In the genomic region with DNA sequence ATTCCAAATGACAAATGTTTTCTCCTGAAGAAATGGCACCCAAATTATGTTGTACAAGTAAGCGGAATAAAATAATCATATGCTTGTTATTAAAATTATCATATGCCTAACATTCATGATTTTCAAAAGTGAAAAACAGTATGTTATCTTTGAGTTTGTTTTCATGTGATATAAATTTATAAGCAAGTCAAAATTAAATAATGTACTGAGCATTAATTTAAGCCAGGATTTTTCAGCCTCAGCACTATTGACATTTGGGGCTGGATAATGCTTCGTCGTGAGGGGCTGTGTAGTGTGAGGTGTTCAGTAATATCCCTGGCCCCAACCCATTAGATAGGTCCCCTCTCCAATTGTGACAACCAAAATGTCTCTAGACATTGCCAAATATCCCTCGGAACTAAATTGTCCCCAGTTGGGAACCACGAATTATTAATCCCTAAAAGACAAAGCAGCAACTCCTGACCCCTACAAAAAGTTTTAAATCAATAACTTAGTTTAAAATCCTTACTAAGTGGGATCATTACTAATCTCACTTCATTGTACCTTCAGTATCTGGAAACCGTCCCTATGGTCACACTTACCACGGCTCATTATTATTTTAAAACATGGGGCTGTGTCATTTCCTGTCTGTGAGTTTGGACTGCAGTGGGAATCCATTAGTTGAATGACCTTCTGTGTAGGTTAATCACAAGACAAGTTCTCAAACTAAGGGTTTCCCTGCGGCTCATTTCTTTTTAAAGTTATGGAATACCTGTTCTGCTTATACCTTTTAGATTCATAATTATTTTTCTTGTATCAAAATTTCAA, we compare ENCODE assay signal across 8 cellular contexts. TPM values are rescaled to one million over a fixed set of nuclear protein-coding genes. Genes with fewer than 3 reads are reported as not detected.
DNase-seq lines count a peak whose midpoint lies in the region; ATAC-seq and TF ChIP-seq lines count a peak whose summit lies in the region.

No MANE protein-coding gene starts in this region.

- ATAC-seq in HG03159 (IDR thresholded peaks at IDR 0.05; ENCODE audit: unreplicated experiment) (peak; percentile 31), PC-3 (no peak)

- POLR2A ChIA-PET in PC-3 (lab: Charles Lee; ENCODE audit: unreplicated experiment) = no interaction called here

- H3K4me1 ChIP-seq in PC-3 (ENCODE audit: insufficient read depth, low read length) = peaks cover 22% of the 10 kb centered on the region
- peaks cover 18% of the 10 kb centered on the region for H3K4me1 ChIP-seq in effector memory CD4-positive, alpha-beta T cell (ENCODE audit: control insufficient read depth, insufficient read depth, low read length, poor library complexity, severe bottlenecking)

- H4K20me1 ChIP-seq in PC-3 (ENCODE audit: low read length) (no peaks in the 10 kb centered on the region), neural cell (ENCODE audit: insufficient read depth) (no peaks in the 10 kb centered on the region)

- BruUV-seq in PC-3 (replicated peaks; lab: Mats Ljungman, UMichigan) = no TSS peak

- H3K36me3 ChIP-seq in PC-3 (ENCODE audit: low read depth, low read length) = no peaks in the 10 kb centered on the region
- H3K36me3 ChIP-seq in effector memory CD4-positive, alpha-beta T cell (ENCODE audit: control insufficient read depth, insufficient read depth, low read length) = no peaks in the 10 kb centered on the region
- H3K36me3 ChIP-seq in neural cell (ENCODE audit: insufficient read depth, low read length) = no peaks in the 10 kb centered on the region

- no peaks in the 10 kb centered on the region for H3K9me2 ChIP-seq in PC-3 (replicated peaks; ENCODE audit: low read length)
- no peaks in the 10 kb centered on the region for H3K9me2 ChIP-seq in neural cell (ENCODE audit: insufficient read depth, low read length)

- no peak for TF ChIP-seq EP300 in neural cell (conservative IDR thresholded peaks at IDR 0.05; ENCODE audit: poor library complexity, severe bottlenecking)

- H3K27me3 ChIP-seq in PC-3 (ENCODE audit: low read length) (no peaks in the 10 kb centered on the region), neural cell (ENCODE audit: insufficient read depth, low read depth, low read length) (no peaks in the 10 kb centered on the region)
- no peaks in the 10 kb centered on the region for H3K27me3 ChIP-seq in effector memory CD4-positive, alpha-beta T cell (replicated peaks; ENCODE audit: control insufficient read depth, insufficient read depth, low read length, poor library complexity, severe bottlenecking)

- DNase-seq in GM12864 (ENCODE audit: low read depth) = no peak
- DNase-seq in PC-3 = peak; percentile 42
- no peak for DNase-seq in effector memory CD4-positive, alpha-beta T cell
- DNase-seq in activated gamma-delta T cell treated with Interleukin-2 at 50 U/mL for 16 hours = no peak
- no peak for DNase-seq in cerebellar nuclear complex (lab: John Stamatoyannopoulos, UW)

- H3F3A ChIP-seq in PC-3 (ENCODE audit: low read length, unreplicated experiment) (no peaks in the 10 kb centered on the region), neural cell (ENCODE audit: insufficient read depth, low read length, poor library complexity, severe bottlenecking) (no peaks in the 10 kb centered on the region)

- no peak for TF ChIP-seq RAD21 in neural cell (conservative IDR thresholded peaks at IDR 0.05)

- H3K9ac ChIP-seq in PC-3 (ENCODE audit: low read length) = peak overlapping the region; percentile 83
- H3K9ac ChIP-seq in neural cell (ENCODE audit: low read length) = peak overlapping the region; percentile 85

- H3K27ac ChIP-seq in 22Rv1 (peak overlapping the region; percentile 68), PC-3 (ENCODE audit: low read length) (no peak overlapping the region), neural cell (ENCODE audit: low read length) (peak overlapping the region; percentile 65)
- H3K27ac ChIP-seq in effector memory CD4-positive, alpha-beta T cell (ENCODE audit: insufficient read depth, low read length, poor library complexity, severe bottlenecking) = peak overlapping the region; percentile 80

- peaks cover 18% of the 10 kb centered on the region; the same call in 1 of the 2 replicates for H3K79me2 ChIP-seq in PC-3 (ENCODE audit: low read length)
- H3K79me2 ChIP-seq in neural cell (replicated peaks; ENCODE audit: insufficient read depth, low read length) = peaks cover 4% of the 10 kb centered on the region

- intact Hi-C loops in PC-3 (cut with micrococcal nuclease) = loop anchor here (2.0 kb wide), 1 partner anchor 45 kb away; a partner anchor contains a TSS

- H3K4me2 ChIP-seq in PC-3 (ENCODE audit: low read length) = peak overlapping the region; percentile 93
- peak overlapping the region; percentile 85 for H3K4me2 ChIP-seq in neural cell (ENCODE audit: low read length)

- H3K4me3 ChIP-seq in GM12864 (ENCODE audit: low read depth, low read length) = peak overlapping the region; percentile 97
- H3K4me3 ChIP-seq in PC-3 (ENCODE audit: low read length) = peak overlapping the region; percentile 75
- H3K4me3 ChIP-seq in effector memory CD4-positive, alpha-beta T cell (ENCODE audit: insufficient read depth, low read depth, low read length, poor library complexity, severe bottlenecking) = peak overlapping the region; percentile 88
- peak overlapping the region; percentile 71 for H3K4me3 ChIP-seq in neural cell (ENCODE audit: low read length)

- H2AFZ ChIP-seq in PC-3 (ENCODE audit: low read length) = peak overlapping the region; percentile 99
- H2AFZ ChIP-seq in neural cell (ENCODE audit: low read depth, low read length) = peak overlapping the region; percentile 95

- TF ChIP-seq CTCF in 22Rv1 (IDR thresholded peaks at IDR 0.05) = no peak
- no peak for TF ChIP-seq CTCF in GM12864 (IDR thresholded peaks at IDR 0.05; ENCODE audit: low read depth, low read length, missing control alignments)
- no peak for TF ChIP-seq CTCF in PC-3 (conservative IDR thresholded peaks at IDR 0.05; ENCODE audit: low read depth, low read length)
- no peak for TF ChIP-seq CTCF in neural cell (IDR thresholded peaks at IDR 0.05; ENCODE audit: poor library complexity, severe bottlenecking)

- H3K9me3 ChIP-seq in PC-3 (ENCODE audit: low read length) = no peaks in the 10 kb centered on the region
- H3K9me3 ChIP-seq in effector memory CD4-positive, alpha-beta T cell (ENCODE audit: control insufficient read depth, low read length) = no peaks in the 10 kb centered on the region
- no peaks in the 10 kb centered on the region for H3K9me3 ChIP-seq in neural cell (ENCODE audit: low read length)

- CTCF ChIA-PET in PC-3 (lab: Charles Lee) = no interaction called here

TF ChIP-seq in neural cell, 6 proteins besides CTCF, POLR2A, EP300 and RAD21:
- TF ChIP-seq SMC3 (conservative IDR thresholded peaks at IDR 0.05; ENCODE audit: poor library complexity) = no peak
- no peak for TF ChIP-seq TAF1 (IDR thresholded peaks at IDR 0.05; ENCODE audit: low read depth)
- no peak for TF ChIP-seq POLR2AphosphoS5 (IDR thresholded peaks at IDR 0.05)
- TF ChIP-seq, protein P1, sequence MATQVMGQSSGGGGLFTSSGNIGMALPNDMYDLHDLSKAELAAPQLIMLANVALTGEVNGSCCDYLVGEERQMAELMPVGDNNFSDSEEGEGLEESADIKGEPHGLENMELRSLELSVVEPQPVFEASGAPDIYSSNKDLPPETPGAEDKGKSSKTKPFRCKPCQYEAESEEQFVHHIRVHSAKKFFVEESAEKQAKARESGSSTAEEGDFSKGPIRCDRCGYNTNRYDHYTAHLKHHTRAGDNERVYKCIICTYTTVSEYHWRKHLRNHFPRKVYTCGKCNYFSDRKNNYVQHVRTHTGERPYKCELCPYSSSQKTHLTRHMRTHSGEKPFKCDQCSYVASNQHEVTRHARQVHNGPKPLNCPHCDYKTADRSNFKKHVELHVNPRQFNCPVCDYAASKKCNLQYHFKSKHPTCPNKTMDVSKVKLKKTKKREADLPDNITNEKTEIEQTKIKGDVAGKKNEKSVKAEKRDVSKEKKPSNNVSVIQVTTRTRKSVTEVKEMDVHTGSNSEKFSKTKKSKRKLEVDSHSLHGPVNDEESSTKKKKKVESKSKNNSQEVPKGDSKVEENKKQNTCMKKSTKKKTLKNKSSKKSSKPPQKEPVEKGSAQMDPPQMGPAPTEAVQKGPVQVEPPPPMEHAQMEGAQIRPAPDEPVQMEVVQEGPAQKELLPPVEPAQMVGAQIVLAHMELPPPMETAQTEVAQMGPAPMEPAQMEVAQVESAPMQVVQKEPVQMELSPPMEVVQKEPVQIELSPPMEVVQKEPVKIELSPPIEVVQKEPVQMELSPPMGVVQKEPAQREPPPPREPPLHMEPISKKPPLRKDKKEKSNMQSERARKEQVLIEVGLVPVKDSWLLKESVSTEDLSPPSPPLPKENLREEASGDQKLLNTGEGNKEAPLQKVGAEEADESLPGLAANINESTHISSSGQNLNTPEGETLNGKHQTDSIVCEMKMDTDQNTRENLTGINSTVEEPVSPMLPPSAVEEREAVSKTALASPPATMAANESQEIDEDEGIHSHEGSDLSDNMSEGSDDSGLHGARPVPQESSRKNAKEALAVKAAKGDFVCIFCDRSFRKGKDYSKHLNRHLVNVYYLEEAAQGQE (IDR thresholded peaks at IDR 0.05; ENCODE audit: borderline replicate concordance) = no peak
- no peak for TF ChIP-seq MXI1 (conservative IDR thresholded peaks at IDR 0.05; ENCODE audit: poor library complexity, severe bottlenecking)
- no peak for TF ChIP-seq EZH2 (IDR thresholded peaks at IDR 0.05; ENCODE audit: borderline replicate concordance, insufficient read depth, low read length, poor library complexity, severe bottlenecking)

RNA-seq across cellular contexts. Expression of a gene that starts 1.3 kb away (rescaled TPM):
- total RNA-seq in PC-3 (2014; rRNA removed) = 15.1 and 15.6 TPM in 2 replicates
- polyA plus RNA-seq in neural cell = 120 and 132 TPM in 2 replicates
- polyA minus RNA-seq in neural cell = 139 and 146 TPM in 2 replicates

RNA-seq across cellular contexts. Expression of a gene that starts 44.8 kb away (rescaled TPM):
- total RNA-seq in PC-3 (2014; rRNA removed) = 117 and 142 TPM in 2 replicates
- polyA plus RNA-seq in neural cell = 266 and 276 TPM in 2 replicates
- polyA minus RNA-seq in neural cell = 276 and 281 TPM in 2 replicates
